Comparison of ENCODE assay signal across 19 cellular contexts in genomic region chr2:239777219-239777618, GRCh38.
"Had no signal": no experiment of that assay in that cellular context is flagged by ENCODE, and none has a peak within 500 bp of the region (broad histone marks: within the 10 kb centered on the region; RNA-seq: fewer than 3 reads in every experiment).

No MANE protein-coding gene starts in this region.

- H3K36me3 Mint-ChIP-seq: activated naive CD8-positive, alpha-beta T cell treated with anti-CD3 and anti-CD28 coated beads for 36 hours; naive B cell had no signal

- H3K4me3 ChIP-seq: colonic mucosa, esophagus squamous epithelium, gastrocnemius medialis had no signal

- H3K9me3 ChIP-seq: colonic mucosa, gastrocnemius medialis had no signal

- H3K36me3 ChIP-seq: colonic mucosa, esophagus squamous epithelium, gastrocnemius medialis had no signal

- H3K9me3 Mint-ChIP-seq: activated naive CD8-positive, alpha-beta T cell treated with anti-CD3 and anti-CD28 coated beads for 36 hours had no signal

- H3K4me1 ChIP-seq: colonic mucosa, esophagus squamous epithelium, gastrocnemius medialis had no signal

- H3K4me3 Mint-ChIP-seq: activated naive CD8-positive, alpha-beta T cell treated with anti-CD3 and anti-CD28 coated beads for 36 hours; endodermal cell; memory B cell had no signal

- H3K27me3 ChIP-seq: colonic mucosa had no signal

- DNase-seq: activated CD4-positive, alpha-beta T cell treated with anti-CD3 and anti-CD28 coated beads for 4 hours; activated CD4-positive, alpha-beta T cell treated with anti-CD3 and anti-CD28 coated beads, Interleukin-2, amount 50 U/mL, for 48 hours; activated CD4-positive, CD25-positive, alpha-beta regulatory T cell; activated naive CD4-positive, alpha-beta T cell treated with Interleukin-2 at 50 U/mL for 16 hours; activated naive CD8-positive, alpha-beta T cell treated with anti-CD3 and anti-CD28 coated beads for 36 hours; activated T-cell treated with anti-CD3 and anti-CD28 coated beads, Interleukin-2, amount 50 U/mL, for 1 hour; amygdala; colonic mucosa; esophagus squamous epithelium; gastrocnemius medialis; hippocampal formation; naive B cell; occipital lobe; stimulated activated CD4-positive, alpha-beta T cell treated with anti-CD3 and anti-CD28 coated beads, Interleukin-4, amount 100 ng/mL, for 1 hour; stimulated activated naive CD4-positive, alpha-beta T cell; T1000 had no signal

- H3K4me1 Mint-ChIP-seq: activated naive CD8-positive, alpha-beta T cell treated with anti-CD3 and anti-CD28 coated beads for 36 hours; endodermal cell; naive B cell had no signal

- ATAC-seq: gastrocnemius medialis had no signal

- H3K27ac Mint-ChIP-seq: activated naive CD8-positive, alpha-beta T cell treated with anti-CD3 and anti-CD28 coated beads for 36 hours; activated T-helper 2 cell treated with anti-CD3 and anti-CD28 coated beads, Interferon-gamma antibody, Interleukin-2, Interleukin-4, amounts not matched to agents 10 μg/mL and 5 μg/mL and 100 μg/mL, durations not matched to agents 14 hours and 24 hours and 36 hours; endodermal cell; memory B cell; naive B cell had no signal

- H3K27ac ChIP-seq: colonic mucosa, esophagus squamous epithelium, gastrocnemius medialis had no signal
